Comparison of ENCODE assay signal across 1 cellular context in the genomic region with DNA sequence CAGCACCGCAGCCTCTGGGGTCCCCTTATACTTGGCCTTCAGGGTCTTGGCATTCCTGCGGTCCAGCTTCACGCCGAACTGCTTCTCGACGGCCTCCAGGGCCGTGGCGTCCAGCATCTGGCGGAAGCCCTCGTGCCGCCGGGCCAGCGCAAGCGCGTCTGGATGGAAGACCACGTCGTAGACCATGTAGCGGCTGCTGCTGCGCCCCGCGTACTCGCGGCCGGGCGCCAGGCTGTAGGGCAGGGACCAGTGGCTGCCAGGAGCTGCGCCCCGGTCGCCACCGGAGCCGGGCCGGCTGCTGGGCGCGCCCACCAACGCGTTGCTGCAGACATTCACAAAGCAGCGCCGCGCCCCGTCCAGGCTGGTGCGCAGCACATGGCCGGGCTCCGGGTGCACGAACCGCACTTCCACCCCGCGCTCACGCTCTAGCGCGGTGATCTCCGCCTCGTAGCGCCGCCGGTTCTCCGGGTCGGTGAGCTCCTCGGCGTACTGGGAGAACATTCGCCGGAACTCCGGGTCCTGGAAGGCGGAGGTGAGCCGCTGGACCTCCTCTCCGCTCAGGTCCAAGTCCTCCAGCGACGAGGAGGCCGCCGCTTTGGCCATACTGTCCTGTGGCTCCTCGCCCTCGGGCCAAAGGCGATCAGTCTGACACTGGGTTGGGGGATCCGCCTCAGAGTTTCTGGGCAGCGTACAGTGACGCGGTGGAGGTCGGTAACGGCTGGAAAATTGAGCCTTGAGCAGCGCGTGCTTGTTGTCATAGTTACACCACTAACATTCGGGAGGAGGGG.
A peak's percentile ranks its signal among the peaks of the same experiment; 100 is the strongest.
TF ChIP-seq lines count a peak whose summit lies in the region.

A gene with protein sequence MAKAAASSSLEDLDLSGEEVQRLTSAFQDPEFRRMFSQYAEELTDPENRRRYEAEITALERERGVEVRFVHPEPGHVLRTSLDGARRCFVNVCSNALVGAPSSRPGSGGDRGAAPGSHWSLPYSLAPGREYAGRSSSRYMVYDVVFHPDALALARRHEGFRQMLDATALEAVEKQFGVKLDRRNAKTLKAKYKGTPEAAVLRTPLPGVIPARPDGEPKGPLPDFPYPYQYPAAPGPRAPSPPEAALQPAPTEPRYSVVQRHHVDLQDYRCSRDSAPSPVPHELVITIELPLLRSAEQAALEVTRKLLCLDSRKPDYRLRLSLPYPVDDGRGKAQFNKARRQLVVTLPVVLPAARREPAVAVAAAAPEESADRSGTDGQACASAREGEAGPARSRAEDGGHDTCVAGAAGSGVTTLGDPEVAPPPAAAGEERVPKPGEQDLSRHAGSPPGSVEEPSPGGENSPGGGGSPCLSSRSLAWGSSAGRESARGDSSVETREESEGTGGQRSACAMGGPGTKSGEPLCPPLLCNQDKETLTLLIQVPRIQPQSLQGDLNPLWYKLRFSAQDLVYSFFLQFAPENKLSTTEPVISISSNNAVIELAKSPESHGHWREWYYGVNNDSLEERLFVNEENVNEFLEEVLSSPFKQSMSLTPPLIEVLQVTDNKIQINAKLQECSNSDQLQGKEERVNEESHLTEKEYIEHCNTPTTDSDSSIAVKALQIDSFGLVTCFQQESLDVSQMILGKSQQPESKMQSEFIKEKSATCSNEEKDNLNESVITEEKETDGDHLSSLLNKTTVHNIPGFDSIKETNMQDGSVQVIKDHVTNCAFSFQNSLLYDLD (minus strand): TSS at position 698 of the 788 bp plus-strand sequence. CDS start 95 bp downstream, at position 603.

TF ChIP-seq in K562, 482 proteins besides CTCF, POLR2A, EP300 and RAD21 (continues in another document):
- no peak for TF ChIP-seq ILK (tag; IDR thresholded peaks at IDR 0.05; ENCODE audit: borderline replicate concordance, low read depth)
- TF ChIP-seq, protein P1, sequence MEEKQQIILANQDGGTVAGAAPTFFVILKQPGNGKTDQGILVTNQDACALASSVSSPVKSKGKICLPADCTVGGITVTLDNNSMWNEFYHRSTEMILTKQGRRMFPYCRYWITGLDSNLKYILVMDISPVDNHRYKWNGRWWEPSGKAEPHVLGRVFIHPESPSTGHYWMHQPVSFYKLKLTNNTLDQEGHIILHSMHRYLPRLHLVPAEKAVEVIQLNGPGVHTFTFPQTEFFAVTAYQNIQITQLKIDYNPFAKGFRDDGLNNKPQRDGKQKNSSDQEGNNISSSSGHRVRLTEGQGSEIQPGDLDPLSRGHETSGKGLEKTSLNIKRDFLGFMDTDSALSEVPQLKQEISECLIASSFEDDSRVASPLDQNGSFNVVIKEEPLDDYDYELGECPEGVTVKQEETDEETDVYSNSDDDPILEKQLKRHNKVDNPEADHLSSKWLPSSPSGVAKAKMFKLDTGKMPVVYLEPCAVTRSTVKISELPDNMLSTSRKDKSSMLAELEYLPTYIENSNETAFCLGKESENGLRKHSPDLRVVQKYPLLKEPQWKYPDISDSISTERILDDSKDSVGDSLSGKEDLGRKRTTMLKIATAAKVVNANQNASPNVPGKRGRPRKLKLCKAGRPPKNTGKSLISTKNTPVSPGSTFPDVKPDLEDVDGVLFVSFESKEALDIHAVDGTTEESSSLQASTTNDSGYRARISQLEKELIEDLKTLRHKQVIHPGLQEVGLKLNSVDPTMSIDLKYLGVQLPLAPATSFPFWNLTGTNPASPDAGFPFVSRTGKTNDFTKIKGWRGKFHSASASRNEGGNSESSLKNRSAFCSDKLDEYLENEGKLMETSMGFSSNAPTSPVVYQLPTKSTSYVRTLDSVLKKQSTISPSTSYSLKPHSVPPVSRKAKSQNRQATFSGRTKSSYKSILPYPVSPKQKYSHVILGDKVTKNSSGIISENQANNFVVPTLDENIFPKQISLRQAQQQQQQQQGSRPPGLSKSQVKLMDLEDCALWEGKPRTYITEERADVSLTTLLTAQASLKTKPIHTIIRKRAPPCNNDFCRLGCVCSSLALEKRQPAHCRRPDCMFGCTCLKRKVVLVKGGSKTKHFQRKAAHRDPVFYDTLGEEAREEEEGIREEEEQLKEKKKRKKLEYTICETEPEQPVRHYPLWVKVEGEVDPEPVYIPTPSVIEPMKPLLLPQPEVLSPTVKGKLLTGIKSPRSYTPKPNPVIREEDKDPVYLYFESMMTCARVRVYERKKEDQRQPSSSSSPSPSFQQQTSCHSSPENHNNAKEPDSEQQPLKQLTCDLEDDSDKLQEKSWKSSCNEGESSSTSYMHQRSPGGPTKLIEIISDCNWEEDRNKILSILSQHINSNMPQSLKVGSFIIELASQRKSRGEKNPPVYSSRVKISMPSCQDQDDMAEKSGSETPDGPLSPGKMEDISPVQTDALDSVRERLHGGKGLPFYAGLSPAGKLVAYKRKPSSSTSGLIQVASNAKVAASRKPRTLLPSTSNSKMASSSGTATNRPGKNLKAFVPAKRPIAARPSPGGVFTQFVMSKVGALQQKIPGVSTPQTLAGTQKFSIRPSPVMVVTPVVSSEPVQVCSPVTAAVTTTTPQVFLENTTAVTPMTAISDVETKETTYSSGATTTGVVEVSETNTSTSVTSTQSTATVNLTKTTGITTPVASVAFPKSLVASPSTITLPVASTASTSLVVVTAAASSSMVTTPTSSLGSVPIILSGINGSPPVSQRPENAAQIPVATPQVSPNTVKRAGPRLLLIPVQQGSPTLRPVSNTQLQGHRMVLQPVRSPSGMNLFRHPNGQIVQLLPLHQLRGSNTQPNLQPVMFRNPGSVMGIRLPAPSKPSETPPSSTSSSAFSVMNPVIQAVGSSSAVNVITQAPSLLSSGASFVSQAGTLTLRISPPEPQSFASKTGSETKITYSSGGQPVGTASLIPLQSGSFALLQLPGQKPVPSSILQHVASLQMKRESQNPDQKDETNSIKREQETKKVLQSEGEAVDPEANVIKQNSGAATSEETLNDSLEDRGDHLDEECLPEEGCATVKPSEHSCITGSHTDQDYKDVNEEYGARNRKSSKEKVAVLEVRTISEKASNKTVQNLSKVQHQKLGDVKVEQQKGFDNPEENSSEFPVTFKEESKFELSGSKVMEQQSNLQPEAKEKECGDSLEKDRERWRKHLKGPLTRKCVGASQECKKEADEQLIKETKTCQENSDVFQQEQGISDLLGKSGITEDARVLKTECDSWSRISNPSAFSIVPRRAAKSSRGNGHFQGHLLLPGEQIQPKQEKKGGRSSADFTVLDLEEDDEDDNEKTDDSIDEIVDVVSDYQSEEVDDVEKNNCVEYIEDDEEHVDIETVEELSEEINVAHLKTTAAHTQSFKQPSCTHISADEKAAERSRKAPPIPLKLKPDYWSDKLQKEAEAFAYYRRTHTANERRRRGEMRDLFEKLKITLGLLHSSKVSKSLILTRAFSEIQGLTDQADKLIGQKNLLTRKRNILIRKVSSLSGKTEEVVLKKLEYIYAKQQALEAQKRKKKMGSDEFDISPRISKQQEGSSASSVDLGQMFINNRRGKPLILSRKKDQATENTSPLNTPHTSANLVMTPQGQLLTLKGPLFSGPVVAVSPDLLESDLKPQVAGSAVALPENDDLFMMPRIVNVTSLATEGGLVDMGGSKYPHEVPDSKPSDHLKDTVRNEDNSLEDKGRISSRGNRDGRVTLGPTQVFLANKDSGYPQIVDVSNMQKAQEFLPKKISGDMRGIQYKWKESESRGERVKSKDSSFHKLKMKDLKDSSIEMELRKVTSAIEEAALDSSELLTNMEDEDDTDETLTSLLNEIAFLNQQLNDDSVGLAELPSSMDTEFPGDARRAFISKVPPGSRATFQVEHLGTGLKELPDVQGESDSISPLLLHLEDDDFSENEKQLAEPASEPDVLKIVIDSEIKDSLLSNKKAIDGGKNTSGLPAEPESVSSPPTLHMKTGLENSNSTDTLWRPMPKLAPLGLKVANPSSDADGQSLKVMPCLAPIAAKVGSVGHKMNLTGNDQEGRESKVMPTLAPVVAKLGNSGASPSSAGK (IDR thresholded peaks at IDR 0.05): peak; percentile 84
- TF ChIP-seq, protein P2, sequence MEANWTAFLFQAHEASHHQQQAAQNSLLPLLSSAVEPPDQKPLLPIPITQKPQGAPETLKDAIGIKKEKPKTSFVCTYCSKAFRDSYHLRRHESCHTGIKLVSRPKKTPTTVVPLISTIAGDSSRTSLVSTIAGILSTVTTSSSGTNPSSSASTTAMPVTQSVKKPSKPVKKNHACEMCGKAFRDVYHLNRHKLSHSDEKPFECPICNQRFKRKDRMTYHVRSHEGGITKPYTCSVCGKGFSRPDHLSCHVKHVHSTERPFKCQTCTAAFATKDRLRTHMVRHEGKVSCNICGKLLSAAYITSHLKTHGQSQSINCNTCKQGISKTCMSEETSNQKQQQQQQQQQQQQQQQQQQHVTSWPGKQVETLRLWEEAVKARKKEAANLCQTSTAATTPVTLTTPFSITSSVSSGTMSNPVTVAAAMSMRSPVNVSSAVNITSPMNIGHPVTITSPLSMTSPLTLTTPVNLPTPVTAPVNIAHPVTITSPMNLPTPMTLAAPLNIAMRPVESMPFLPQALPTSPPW (CRISPR knock-in tag; IDR thresholded peaks at IDR 0.05): peak; percentile 66
- TF ChIP-seq, protein P3, sequence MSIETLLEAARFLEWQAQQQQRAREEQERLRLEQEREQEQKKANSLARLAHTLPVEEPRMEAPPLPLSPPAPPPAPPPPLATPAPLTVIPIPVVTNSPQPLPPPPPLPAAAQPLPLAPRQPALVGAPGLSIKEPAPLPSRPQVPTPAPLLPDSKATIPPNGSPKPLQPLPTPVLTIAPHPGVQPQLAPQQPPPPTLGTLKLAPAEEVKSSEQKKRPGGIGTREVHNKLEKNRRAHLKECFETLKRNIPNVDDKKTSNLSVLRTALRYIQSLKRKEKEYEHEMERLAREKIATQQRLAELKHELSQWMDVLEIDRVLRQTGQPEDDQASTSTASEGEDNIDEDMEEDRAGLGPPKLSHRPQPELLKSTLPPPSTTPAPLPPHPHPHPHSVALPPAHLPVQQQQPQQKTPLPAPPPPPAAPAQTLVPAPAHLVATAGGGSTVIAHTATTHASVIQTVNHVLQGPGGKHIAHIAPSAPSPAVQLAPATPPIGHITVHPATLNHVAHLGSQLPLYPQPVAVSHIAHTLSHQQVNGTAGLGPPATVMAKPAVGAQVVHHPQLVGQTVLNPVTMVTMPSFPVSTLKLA (conservative IDR thresholded peaks at IDR 0.05): peak; percentile 61 to 78
- no peak for TF ChIP-seq ZNF57 (CRISPR knock-in tag; IDR thresholded peaks at IDR 0.05)
- 0 out of 2 replicates have a peak, but pooled peaks have one; percentile 12 for TF ChIP-seq MXI1 (IDR thresholded peaks at IDR 0.05; ENCODE audit: low read depth, low read length)
- peak; percentile 46; the same call in 1 of the 2 replicates for TF ChIP-seq LCOR (CRISPR knock-in tag; IDR thresholded peaks at IDR 0.05)
- TF ChIP-seq, protein P4, sequence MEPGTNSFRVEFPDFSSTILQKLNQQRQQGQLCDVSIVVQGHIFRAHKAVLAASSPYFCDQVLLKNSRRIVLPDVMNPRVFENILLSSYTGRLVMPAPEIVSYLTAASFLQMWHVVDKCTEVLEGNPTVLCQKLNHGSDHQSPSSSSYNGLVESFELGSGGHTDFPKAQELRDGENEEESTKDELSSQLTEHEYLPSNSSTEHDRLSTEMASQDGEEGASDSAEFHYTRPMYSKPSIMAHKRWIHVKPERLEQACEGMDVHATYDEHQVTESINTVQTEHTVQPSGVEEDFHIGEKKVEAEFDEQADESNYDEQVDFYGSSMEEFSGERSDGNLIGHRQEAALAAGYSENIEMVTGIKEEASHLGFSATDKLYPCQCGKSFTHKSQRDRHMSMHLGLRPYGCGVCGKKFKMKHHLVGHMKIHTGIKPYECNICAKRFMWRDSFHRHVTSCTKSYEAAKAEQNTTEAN (CRISPR knock-in tag; IDR thresholded peaks at IDR 0.05): no peak
- TF ChIP-seq, protein P5, sequence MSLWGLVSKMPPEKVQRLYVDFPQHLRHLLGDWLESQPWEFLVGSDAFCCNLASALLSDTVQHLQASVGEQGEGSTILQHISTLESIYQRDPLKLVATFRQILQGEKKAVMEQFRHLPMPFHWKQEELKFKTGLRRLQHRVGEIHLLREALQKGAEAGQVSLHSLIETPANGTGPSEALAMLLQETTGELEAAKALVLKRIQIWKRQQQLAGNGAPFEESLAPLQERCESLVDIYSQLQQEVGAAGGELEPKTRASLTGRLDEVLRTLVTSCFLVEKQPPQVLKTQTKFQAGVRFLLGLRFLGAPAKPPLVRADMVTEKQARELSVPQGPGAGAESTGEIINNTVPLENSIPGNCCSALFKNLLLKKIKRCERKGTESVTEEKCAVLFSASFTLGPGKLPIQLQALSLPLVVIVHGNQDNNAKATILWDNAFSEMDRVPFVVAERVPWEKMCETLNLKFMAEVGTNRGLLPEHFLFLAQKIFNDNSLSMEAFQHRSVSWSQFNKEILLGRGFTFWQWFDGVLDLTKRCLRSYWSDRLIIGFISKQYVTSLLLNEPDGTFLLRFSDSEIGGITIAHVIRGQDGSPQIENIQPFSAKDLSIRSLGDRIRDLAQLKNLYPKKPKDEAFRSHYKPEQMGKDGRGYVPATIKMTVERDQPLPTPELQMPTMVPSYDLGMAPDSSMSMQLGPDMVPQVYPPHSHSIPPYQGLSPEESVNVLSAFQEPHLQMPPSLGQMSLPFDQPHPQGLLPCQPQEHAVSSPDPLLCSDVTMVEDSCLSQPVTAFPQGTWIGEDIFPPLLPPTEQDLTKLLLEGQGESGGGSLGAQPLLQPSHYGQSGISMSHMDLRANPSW (CRISPR knock-in tag; IDR thresholded peaks at IDR 0.05): no peak
- TF ChIP-seq ETV1 (tag; conservative IDR thresholded peaks at IDR 0.05; ENCODE audit: low read depth): no peak
- TF ChIP-seq EP400 (IDR thresholded peaks at IDR 0.05): peak; percentile 41
- TF ChIP-seq HDAC1 (IDR thresholded peaks at IDR 0.05): peak in 1 of 2 experiments; percentile 72; a peak in 2 of 4 replicates
- peak; percentile 6 for TF ChIP-seq POLR2G (IDR thresholded peaks at IDR 0.05; ENCODE audit: low read depth, low read length)
- peak; percentile 82 for TF ChIP-seq MYC (IDR thresholded peaks at IDR 0.05; ENCODE audit: low read depth, low read length)
- TF ChIP-seq MYC (CRISPR knock-in tag; IDR thresholded peaks at IDR 0.05; ENCODE audit: borderline replicate concordance, low read depth): no peak
- peak; percentile 27; the same call in 1 of the 2 replicates for TF ChIP-seq SREBF1 (IDR thresholded peaks at IDR 0.05; ENCODE audit: borderline replicate concordance, low read depth, low read length)
- TF ChIP-seq ZNF77 (CRISPR knock-in tag; IDR thresholded peaks at IDR 0.05): no peak
- TF ChIP-seq FUS (optimal IDR thresholded peaks at IDR 0.05; ENCODE audit: low read depth, low read length): no peak
- TF ChIP-seq L3MBTL2 (IDR thresholded peaks at IDR 0.05): peak; percentile 64; the same call in 1 of the 2 replicates
- TF ChIP-seq ZNF12 (CRISPR knock-in tag; IDR thresholded peaks at IDR 0.05): 0 out of 2 replicates have a peak, but pooled peaks have one; percentile 25
- no peak for TF ChIP-seq HIVEP1 (CRISPR knock-in tag; IDR thresholded peaks at IDR 0.05)
